15 cellular contexts compared by ENCODE assay signal in genomic region chr10:69047111-69047837, GRCh38. TPM values are rescaled to one million over a fixed set of nuclear protein-coding genes. Genes with fewer than 3 reads are reported as not detected.
DNase-seq lines count a peak whose midpoint lies in the region; ATAC-seq and TF ChIP-seq lines count a peak whose summit lies in the region.
"Had no signal": no experiment of that assay in that cellular context is flagged by ENCODE, and none has a peak within 500 bp of the region (broad histone marks: within the 10 kb centered on the region; RNA-seq: fewer than 3 reads in every experiment).

No MANE protein-coding gene starts in this region.

- in situ Hi-C loops in transverse colon (cut with MboI; ENCODE audit: low pct_ligation_motif_present in 1 of 4, low pct_unique_long_range_greater_than_20kb in 1 of 4, low sequenced_read_pairs in 3 of 4) (no loop called here), HAP-1 (cut with MboI; ENCODE audit: low sequenced_read_pairs) (no loop called here)

- ATAC-seq in heart right ventricle (no peak), Right ventricle myocardium superior (ENCODE audit: poor library complexity) (no peak), GM21515 (IDR thresholded peaks at IDR 0.05; ENCODE audit: unreplicated experiment) (no peak)

- intact Hi-C loops in heart right ventricle (cut with DNase I) (loop anchor here in 1 of 10 donors (5.0 kb wide), 1 partner anchor 35 kb away; no protein-coding TSS in a partner anchor), Right ventricle myocardium superior (cut with DNase I) (no loop called here), transverse colon (cut with DNase I; ENCODE audit: low total_unique reads) (no loop called here)

- H3K4me1 ChIP-seq in heart right ventricle (peaks cover 0 to 84% (median 0%) of the 10 kb centered on the region in 9 donors), muscle layer of duodenum (ENCODE audit: control insufficient read depth in 1 of 2, insufficient read depth in 2 of 2, low read length in 2 of 2) (no peaks in the 10 kb centered on the region), transverse colon (peaks cover 0 to 3% (median 0%) of the 10 kb centered on the region in 4 donors), HAP-1 (peaks cover 8% of the 10 kb centered on the region)

- H3K36me3 ChIP-seq in heart right ventricle, result no peaks in the 10 kb centered on the region
- H3K36me3 ChIP-seq in muscle layer of duodenum (ENCODE audit: control insufficient read depth in 1 of 2, insufficient read depth in 2 of 2, low read length in 2 of 2), result no peaks in the 10 kb centered on the region
- H3K36me3 ChIP-seq in transverse colon, result no peaks in the 10 kb centered on the region
- H3K36me3 ChIP-seq in MG63, result no peaks in the 10 kb centered on the region
- H3K36me3 ChIP-seq in HAP-1 (replicated peaks), result no peaks in the 10 kb centered on the region

- peak overlapping the region in 6 of 10 donors; percentile 25 to 94 (median 44) for H3K27ac ChIP-seq in heart right ventricle
- peak overlapping the region; percentile 37 for H3K27ac ChIP-seq in muscle layer of duodenum (ENCODE audit: low read length)
- peak overlapping the region; percentile 35 to 75 (median 50) for H3K27ac ChIP-seq in transverse colon

- H3K27me3 ChIP-seq in heart right ventricle, result no peaks in the 10 kb centered on the region
- no peaks in the 10 kb centered on the region for H3K27me3 ChIP-seq in muscle layer of duodenum (ENCODE audit: low read depth, low read length)
- H3K27me3 ChIP-seq in transverse colon, result no peaks in the 10 kb centered on the region
- H3K27me3 ChIP-seq in MG63, result no peaks in the 10 kb centered on the region
- no peaks in the 10 kb centered on the region for H3K27me3 ChIP-seq in HAP-1 (ENCODE audit: low read depth)

- 83 to 87% methylated on average over 4 of the region's 4 CpGs for WGBS in heart right ventricle, 2 donors
- WGBS in transverse colon (ENCODE audit: low coverage in 1 of 2), 2 donors, result 80 to 83% methylated on average over 1 to 4 of the region's 4 CpGs

- no peak for TF ChIP-seq POLR2A in transverse colon (IDR thresholded peaks at IDR 0.05)

- DNase-seq in heart right ventricle, result no peak
- no peak for DNase-seq in Right ventricle myocardium superior
- DNase-seq in amniotic epithelial cell (ENCODE audit: low read depth), result peak; percentile 61
- DNase-seq in transverse colon, result no peak
- DNase-seq in MG63, result no peak
- no peak for DNase-seq in HAP-1 (ENCODE audit: low spot score in 2 of 2)
- DNase-seq: cerebellar nuclear complex; erythroblast; kidney glomerular epithelial cell; NCI-H1048; SHP77; stimulated activated CD4-positive, alpha-beta T cell treated with anti-CD3 and anti-CD28 coated beads, Interleukin-4, amount 100 ng/mL, for 1 hour had no signal

- H3K4me3 ChIP-seq in heart right ventricle, result no peak overlapping the region
- H3K4me3 ChIP-seq in muscle layer of duodenum (ENCODE audit: low read depth in 1 of 2, low read length in 2 of 2), result no peak overlapping the region
- H3K4me3 ChIP-seq in transverse colon, result no peak overlapping the region
- no peak overlapping the region for H3K4me3 ChIP-seq in MG63
- no peak overlapping the region for H3K4me3 ChIP-seq in HAP-1
- H3K4me3 ChIP-seq: mucosa of descending colon had no signal

- no peak for TF ChIP-seq CTCF in heart right ventricle (IDR thresholded peaks at IDR 0.05)
- no peak for TF ChIP-seq CTCF in transverse colon (IDR thresholded peaks at IDR 0.05)

- no peaks in the 10 kb centered on the region for H3K9me3 ChIP-seq in heart right ventricle
- no peaks in the 10 kb centered on the region for H3K9me3 ChIP-seq in muscle layer of duodenum (ENCODE audit: control insufficient read depth in 1 of 2, low read length in 2 of 2)
- no peaks in the 10 kb centered on the region for H3K9me3 ChIP-seq in transverse colon
- no peaks in the 10 kb centered on the region for H3K9me3 ChIP-seq in MG63
- no peaks in the 10 kb centered on the region for H3K9me3 ChIP-seq in HAP-1
- H3K9me3 ChIP-seq: mucosa of descending colon had no signal

- TF ChIP-seq EP300 in transverse colon (IDR thresholded peaks at IDR 0.05; ENCODE audit: low read depth), result no peak

RNA-seq across cellular contexts. Expression of gene SRGN, which starts 40.6 kb away (rescaled TPM):
- 100 to 1,000 TPM in 1 of 10 donors, 10 to 100 TPM in 9; 30.0 to 156 (median 51.8) TPM for total RNA-seq in heart right ventricle
- polyA plus RNA-seq in heart right ventricle, result 10 to 100 TPM; 23.1 to 99.2 TPM
- 37.5 TPM for total RNA-seq in Right ventricle myocardium superior
- 10 to 100 TPM in 3 of 4 donors, 1 to 10 TPM in 1; 9.0 to 83.8 (median 20.3) TPM for total RNA-seq in transverse colon
- total RNA-seq in MG63 (2014; rRNA removed; shearing (Covaris generic); ENCODE audit: low replicate concordance), result 10.2 and 19.6 TPM in 2 replicates

RNA-seq across cellular contexts. Expression of gene KIFBP, which starts 58.7 kb away (rescaled TPM):
- total RNA-seq in heart right ventricle, result 10 to 100 TPM; 42.3 to 67.9 (median 53.2) TPM
- 10 to 100 TPM; 16.7 to 37.9 TPM for polyA plus RNA-seq in heart right ventricle
- total RNA-seq in Right ventricle myocardium superior, result 46.0 TPM
- 10 to 100 TPM; 20.2 to 31.2 (median 22.6) TPM for total RNA-seq in transverse colon
- total RNA-seq in MG63 (2014; rRNA removed; shearing (Covaris generic); ENCODE audit: low replicate concordance), result 40.4 and 43.5 TPM in 2 replicates
